In the genomic region with DNA sequence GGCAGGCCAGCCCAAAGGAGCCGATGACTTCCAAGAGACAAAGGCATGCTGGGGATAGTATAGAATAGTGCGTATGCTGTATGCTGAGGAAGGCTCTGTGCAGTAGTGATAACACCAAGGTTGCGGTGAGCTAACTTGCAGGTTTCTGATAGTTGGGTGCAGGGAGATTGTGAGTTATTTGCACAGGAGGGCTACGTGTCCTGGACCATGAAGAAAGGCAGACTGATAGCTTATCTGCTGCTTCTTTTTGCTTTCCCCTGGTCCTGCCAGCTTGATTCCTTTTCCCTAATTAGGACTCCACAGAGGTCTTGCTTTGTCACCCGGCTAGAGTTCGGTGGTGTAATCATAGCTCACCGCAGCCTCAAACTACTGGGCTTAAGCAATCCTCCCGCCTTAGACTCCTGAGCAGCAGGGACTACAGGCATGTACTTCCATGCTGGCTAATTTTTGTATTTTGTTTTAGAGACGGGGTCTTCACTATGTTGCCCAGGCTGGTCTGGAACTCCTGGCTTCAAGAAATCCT, we compare ENCODE assay signal across 11 cellular contexts.
"Had no signal": no experiment of that assay in that cellular context is flagged by ENCODE, and none has a peak within 500 bp of the region (broad histone marks: within the 10 kb centered on the region; RNA-seq: fewer than 3 reads in every experiment).

No MANE protein-coding gene starts in this region.

- DNase-seq: activated naive CD4-positive, alpha-beta T cell treated with anti-CD3 and anti-CD28 coated beads, Interleukin-2, amount 50 U/mL, for 16 hours; caudate nucleus; effector memory CD4-positive, alpha-beta T cell; hippocampal formation; kidney glomerular epithelial cell; nephron progenitor cell; ovary; stimulated activated CD4-positive, alpha-beta T cell treated with anti-CD3 and anti-CD28 coated beads, Interleukin-2, amount 100 ng/mL, for 48 hours; stimulated activated CD8-positive, alpha-beta memory T cell treated with anti-CD3 and anti-CD28 coated beads, Interleukin-4, amount 100 ng/mL, for 48 hours; T1000 had no signal

- ATAC-seq: gastroesophageal sphincter had no signal
